8 cellular contexts compared by ENCODE assay signal in genomic region chr22:41022470-41023298, GRCh38.
DNase-seq lines count a peak whose midpoint lies in the region; ATAC-seq and TF ChIP-seq lines count a peak whose summit lies in the region.

No MANE protein-coding gene starts in this region.

- DNase-seq in C1 segment of cervical spinal cord (lab: John Stamatoyannopoulos, UW) (peak in 12 of 14 donors; percentile 16 to 74 (median 48)), Kasumi-1 (lab: John Stamatoyannopoulos, UW) (peak; percentile 81 to 84), SHP77 (lab: John Stamatoyannopoulos, UW) (peak; percentile 80 to 91), activated gamma-delta T cell (lab: John Stamatoyannopoulos, UW) (peak; percentile 52), fibroblast of the aortic adventitia (ENCODE audit: low read depth) (peak; percentile 68)
- peak; percentile 64 for DNase-seq in natural killer cell treated with Interleukin-12 subunit alpha and Interleukin-12 subunit beta and Interleukin-15 and Interleukin-18, amount 100 ng/mL, for 72 hours (ENCODE audit: low spot score)

- TF ChIP-seq CTCF in fibroblast of the aortic adventitia (IDR thresholded peaks at IDR 0.05; ENCODE audit: insufficient read depth, low read length), result no peak

- H3K36me3 Mint-ChIP-seq in natural killer cell treated with Interleukin-12 subunit alpha and Interleukin-12 subunit beta and Interleukin-15 and Interleukin-18, amount 100 ng/mL, for 72 hours, result no peaks in the 10 kb centered on the region
- no peaks in the 10 kb centered on the region for H3K36me3 Mint-ChIP-seq in stimulated activated memory B cell treated with anti-CD40 and anti-IgM and Interleukin-4, amounts not matched to agents 10 μg/mL and 1 μg/mL and 100 μg/mL, for 72 hours

- peak; percentile 39 for ATAC-seq in GM19468 (IDR thresholded peaks at IDR 0.05; ENCODE audit: extremely low read depth, unreplicated experiment)
- peak; percentile 69 for ATAC-seq in natural killer cell treated with Interleukin-12 subunit alpha and Interleukin-12 subunit beta and Interleukin-15 and Interleukin-18, amount 100 ng/mL, for 72 hours
- ATAC-seq in stimulated activated memory B cell treated with anti-CD40 and anti-IgM and Interleukin-4, amounts not matched to agents 10 μg/mL and 1 μg/mL and 100 μg/mL, for 72 hours, result peak; percentile 89

- no peak overlapping the region for H3K27ac Mint-ChIP-seq in natural killer cell treated with Interleukin-12 subunit alpha and Interleukin-12 subunit beta and Interleukin-15 and Interleukin-18, amount 100 ng/mL, for 72 hours
- peak overlapping the region; percentile 94 for H3K27ac Mint-ChIP-seq in stimulated activated memory B cell treated with anti-CD40 and anti-IgM and Interleukin-4, amounts not matched to agents 10 μg/mL and 1 μg/mL and 100 μg/mL, for 72 hours

- H3K4me3 Mint-ChIP-seq in natural killer cell treated with Interleukin-12 subunit alpha and Interleukin-12 subunit beta and Interleukin-15 and Interleukin-18, amount 100 ng/mL, for 72 hours, result peak overlapping the region; percentile 62
- peak overlapping the region; percentile 88 for H3K4me3 Mint-ChIP-seq in stimulated activated memory B cell treated with anti-CD40 and anti-IgM and Interleukin-4, amounts not matched to agents 10 μg/mL and 1 μg/mL and 100 μg/mL, for 72 hours

- peaks cover 0 to 3% of the 10 kb centered on the region in 2 donors for H3K4me1 Mint-ChIP-seq in natural killer cell treated with Interleukin-12 subunit alpha and Interleukin-12 subunit beta and Interleukin-15 and Interleukin-18, amount 100 ng/mL, for 72 hours (ENCODE audit: low read depth in 2 of 2)
- H3K4me1 Mint-ChIP-seq in stimulated activated memory B cell treated with anti-CD40 and anti-IgM and Interleukin-4, amounts not matched to agents 10 μg/mL and 1 μg/mL and 100 μg/mL, for 72 hours, result peaks cover 10% of the 10 kb centered on the region

- peak overlapping the region; percentile 71 for H3K4me3 ChIP-seq in fibroblast of the aortic adventitia (ENCODE audit: low read depth, low read length)

- H3K9me3 Mint-ChIP-seq in natural killer cell treated with Interleukin-12 subunit alpha and Interleukin-12 subunit beta and Interleukin-15 and Interleukin-18, amount 100 ng/mL, for 72 hours, result no peaks in the 10 kb centered on the region
- no peaks in the 10 kb centered on the region for H3K9me3 Mint-ChIP-seq in stimulated activated memory B cell treated with anti-CD40 and anti-IgM and Interleukin-4, amounts not matched to agents 10 μg/mL and 1 μg/mL and 100 μg/mL, for 72 hours

- H3K27me3 Mint-ChIP-seq in natural killer cell treated with Interleukin-12 subunit alpha and Interleukin-12 subunit beta and Interleukin-15 and Interleukin-18, amount 100 ng/mL, for 72 hours, result peaks cover 17 to 21% of the 10 kb centered on the region in 2 donors
- H3K27me3 Mint-ChIP-seq in stimulated activated memory B cell treated with anti-CD40 and anti-IgM and Interleukin-4, amounts not matched to agents 10 μg/mL and 1 μg/mL and 100 μg/mL, for 72 hours, result no peaks in the 10 kb centered on the region

Comparison
In these comparisons a context has a peak if more than half of its experiments do, and no peak if none do; other contexts are left out.
1. Peak in every context shown above with its lines: DNase-seq, ATAC-seq and H3K4me3 ChIP-seq.
2. ATAC-seq: peak in every context shown above with its lines; median percentile 89 in stimulated activated memory B cell treated with anti-CD40 and anti-IgM and Interleukin-4, amounts not matched to agents 10 μg/mL and 1 μg/mL and 100 μg/mL, for 72 hours; 69 in natural killer cell treated with Interleukin-12 subunit alpha and Interleukin-12 subunit beta and Interleukin-15 and Interleukin-18, amount 100 ng/mL, for 72 hours; 39 in GM19468.